ENCODE assay signal across 8 cellular contexts in the genomic region with DNA sequence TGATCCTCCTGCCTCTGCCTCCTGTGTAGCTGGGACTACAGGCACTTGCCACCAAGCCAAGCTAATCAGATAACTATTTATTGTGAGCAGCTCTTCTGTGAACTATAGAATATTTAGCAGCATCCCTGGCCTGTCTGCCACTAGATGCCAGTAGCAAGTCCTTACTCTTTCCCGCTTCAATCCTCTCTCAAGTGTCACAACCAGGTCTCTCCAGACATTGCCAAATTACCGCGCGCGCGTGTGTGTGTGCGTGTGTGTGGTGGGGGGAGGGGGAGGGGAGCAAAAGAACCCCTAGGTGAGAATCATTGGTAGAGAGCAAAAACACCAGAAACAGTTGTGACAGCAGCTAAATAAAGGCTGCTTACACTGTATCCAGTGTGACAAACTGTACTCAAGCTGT. TPM values are rescaled to one million over a fixed set of nuclear protein-coding genes. Genes with fewer than 3 reads are reported as not detected.
DNase-seq lines count a peak whose midpoint lies in the region; ATAC-seq and TF ChIP-seq lines count a peak whose summit lies in the region.
"Had no signal": no experiment of that assay in that cellular context is flagged by ENCODE, and none has a peak within 500 bp of the region (broad histone marks: within the 10 kb centered on the region; RNA-seq: fewer than 3 reads in every experiment).

No MANE protein-coding gene starts in this region.

- no peaks in the 10 kb centered on the region for H3K27me3 ChIP-seq in osteoblast (ENCODE audit: insufficient read depth, low read length)
- H3K27me3 ChIP-seq: neutrophil had no signal

- no peak overlapping the region for H3K4me3 ChIP-seq in osteoblast (ENCODE audit: insufficient read depth, low read length)

- no peak overlapping the region for H2AFZ ChIP-seq in osteoblast (ENCODE audit: low read length)

- POLR2A ChIA-PET in naive thymus-derived CD8-positive, alpha-beta T cell (lab: Charles Lee) = no interaction called here

- no peaks in the 10 kb centered on the region for H3K9me3 Mint-ChIP-seq in effector memory CD8-positive, alpha-beta T cell
- no peaks in the 10 kb centered on the region for H3K9me3 Mint-ChIP-seq in naive thymus-derived CD8-positive, alpha-beta T cell

- no peaks in the 10 kb centered on the region for H3K27me3 Mint-ChIP-seq in effector memory CD8-positive, alpha-beta T cell
- no peaks in the 10 kb centered on the region for H3K27me3 Mint-ChIP-seq in naive thymus-derived CD8-positive, alpha-beta T cell

- H3K9me3 ChIP-seq in osteoblast (ENCODE audit: low read depth, low read length) = no peaks in the 10 kb centered on the region
- H3K9me3 ChIP-seq: neutrophil had no signal

- ATAC-seq in effector memory CD8-positive, alpha-beta T cell (replicated peaks) = no peak
- ATAC-seq in HG02852 (IDR thresholded peaks at IDR 0.05; ENCODE audit: unreplicated experiment) = no peak
- ATAC-seq in naive thymus-derived CD8-positive, alpha-beta T cell = no peak
- ATAC-seq in HG03442 (IDR thresholded peaks at IDR 0.05; ENCODE audit: unreplicated experiment) = no peak

- H3K4me1 Mint-ChIP-seq in effector memory CD8-positive, alpha-beta T cell (ENCODE audit: low read depth in 2 of 2) = peaks cover 22 to 43% of the 10 kb centered on the region in 2 donors
- H3K4me1 Mint-ChIP-seq in naive thymus-derived CD8-positive, alpha-beta T cell = peaks cover 8 to 40% (median 37%) of the 10 kb centered on the region in 4 donors

- DNase-seq in NCI-H2196 treated with DMSO at 0.1 percent for 48 hours (lab: John Stamatoyannopoulos, UW; ENCODE audit: unreplicated experiment) (peak; percentile 11), osteoblast (ENCODE audit: insufficient read length, low spot score, missing footprints) (no peak)
- DNase-seq in effector memory CD8-positive, alpha-beta T cell = no peak
- no peak for DNase-seq in naive thymus-derived CD8-positive, alpha-beta T cell

- H3K36me3 Mint-ChIP-seq in effector memory CD8-positive, alpha-beta T cell (ENCODE audit: insufficient read depth) = peaks cover 9% of the 10 kb centered on the region
- peaks cover 0 to 15% (median 5%) of the 10 kb centered on the region in 3 donors for H3K36me3 Mint-ChIP-seq in naive thymus-derived CD8-positive, alpha-beta T cell

- TF ChIP-seq CTCF in GM12872 (IDR thresholded peaks at IDR 0.05; ENCODE audit: insufficient read depth, low read depth, low read length) (0 out of 3 replicates have a peak, but pooled peaks have one; percentile 12), osteoblast (IDR thresholded peaks at IDR 0.05; ENCODE audit: extremely low read depth, low read depth, low read length) (peak; percentile 26)

- no peaks in the 10 kb centered on the region for H3K36me3 ChIP-seq in osteoblast (ENCODE audit: insufficient read depth, low read length)

- H3K79me2 ChIP-seq in osteoblast (ENCODE audit: insufficient read depth, low read length) = peaks cover 87% of the 10 kb centered on the region

- peaks cover 15% of the 10 kb centered on the region for H3K4me1 ChIP-seq in osteoblast (ENCODE audit: insufficient read depth, low read length)

- no peak overlapping the region for H3K4me2 ChIP-seq in osteoblast (ENCODE audit: insufficient read depth, low read length)

- no peak overlapping the region for H3K4me3 Mint-ChIP-seq in effector memory CD8-positive, alpha-beta T cell
- H3K4me3 Mint-ChIP-seq in naive thymus-derived CD8-positive, alpha-beta T cell = no peak overlapping the region

- H4K20me1 ChIP-seq in osteoblast (ENCODE audit: insufficient read depth, low read length) = peaks cover 15% of the 10 kb centered on the region

- peak overlapping the region; percentile 20 to 67 for H3K27ac Mint-ChIP-seq in effector memory CD8-positive, alpha-beta T cell
- peak overlapping the region in 1 of 10 donors; percentile 24 for H3K27ac Mint-ChIP-seq in naive thymus-derived CD8-positive, alpha-beta T cell

- H3K27ac ChIP-seq in osteoblast (ENCODE audit: low read depth, low read length) = peak overlapping the region; percentile 90
- H3K27ac ChIP-seq: neutrophil had no signal

RNA-seq across cellular contexts. Expression of a gene that starts 49.9 kb away (rescaled TPM):
- 25.6 and 29.3 TPM in 2 replicates for total RNA-seq in osteoblast
- 10 to 100 TPM; 37.5 to 39.5 TPM for total RNA-seq in naive thymus-derived CD8-positive, alpha-beta T cell
- polyA plus RNA-seq in naive thymus-derived CD8-positive, alpha-beta T cell = 10 to 100 TPM; 32.3 to 33.3 (median 32.8) TPM
